ENCODE assay signal across 8 cellular contexts in genomic region chr22:21735198-21736083, GRCh38. TPM values are rescaled to one million over a fixed set of nuclear protein-coding genes. Genes with fewer than 3 reads are reported as not detected.
DNase-seq lines count a peak whose midpoint lies in the region; ATAC-seq and TF ChIP-seq lines count a peak whose summit lies in the region.

Gene YPEL1, minus strand, starts transcription at chr22:21735794. Its CDS starts 25,050 bp downstream, at chr22:21710744.

- no peak for TF ChIP-seq CTCF in liver (IDR thresholded peaks at IDR 0.05; ENCODE audit: low read depth, low read length, missing input control)

- ATAC-seq in GM19351 (IDR thresholded peaks at IDR 0.05; ENCODE audit: unreplicated experiment) = peak; percentile 86
- ATAC-seq in HG03520 (IDR thresholded peaks at IDR 0.05; ENCODE audit: unreplicated experiment) = peak; percentile 69

- peaks cover 3 to 12% (median 10%) of the 10 kb centered on the region in 4 donors for H3K4me1 ChIP-seq in liver (ENCODE audit: control insufficient read depth in 4 of 4, insufficient read depth in 4 of 4, low read length in 3 of 4)

- peak within 1 kb of the TSS; percentile 10 to 89 for H3K9ac ChIP-seq in liver (ENCODE audit: low read depth in 1 of 2, low read length in 2 of 2)

- H3K27ac ChIP-seq in liver (ENCODE audit: low read depth in 1 of 2, low read length in 2 of 2) = peak within 1 kb of the TSS; percentile 59 to 77

- no peak for TF ChIP-seq RAD21 in liver (IDR thresholded peaks at IDR 0.05)

- 1% methylated on average over 102 of the region's 102 CpGs for WGBS in liver

- no peaks in the 10 kb centered on the region for H3K27me3 ChIP-seq in liver (ENCODE audit: control insufficient read depth in 4 of 4, insufficient read depth in 4 of 4, low read length in 3 of 4)

- no peaks in the 10 kb centered on the region for H3K9me3 ChIP-seq in liver (ENCODE audit: control insufficient read depth in 4 of 4, low read length in 3 of 4)

- no peaks in the 10 kb centered on the region for H3K36me3 ChIP-seq in liver (ENCODE audit: control insufficient read depth in 4 of 4, insufficient read depth in 3 of 4, low read depth in 1 of 4, low read length in 3 of 4)

- DNase-seq in C1 segment of cervical spinal cord (lab: John Stamatoyannopoulos, UW) (peak; percentile 69 to 99 (median 96)), NCI-H774 (lab: John Stamatoyannopoulos, UW) (peak; percentile 92), dermis microvascular lymphatic vessel endothelial cell (ENCODE audit: low read depth in 2 of 2) (peak; percentile 87 to 98)
- peak; percentile 90 to 91 for DNase-seq in activated CD4-positive, alpha-beta T cell treated with anti-CD3 and anti-CD28 coated beads, Interleukin-2, amount 50 U/mL, for 48 hours
- DNase-seq in stimulated activated CD4-positive, alpha-beta T cell treated with anti-CD3 and anti-CD28 coated beads, Interleukin-2, amount 100 ng/mL, for 48 hours = peak; percentile 87 to 94

- H3K4me3 ChIP-seq in liver (ENCODE audit: low read depth in 1 of 3, low read length in 3 of 3) = peak within 1 kb of the TSS; percentile 46 to 74 (median 70)

TF ChIP-seq in liver, 16 proteins besides CTCF, POLR2A, EP300 and RAD21:
- TF ChIP-seq GABPA (IDR thresholded peaks at IDR 0.05 in 1 of 2, conservative IDR thresholded peaks at IDR 0.05 in 1 of 2) = no peak
- peak; percentile 22 for TF ChIP-seq YY1 (IDR thresholded peaks at IDR 0.05)
- TF ChIP-seq SP1 (IDR thresholded peaks at IDR 0.05) = no peak
- no peak for TF ChIP-seq FOXA1 (IDR thresholded peaks at IDR 0.05)
- TF ChIP-seq TAF1 (conservative IDR thresholded peaks at IDR 0.05) = no peak
- peak in 1 of 2 donors; percentile 16 for TF ChIP-seq JUND (IDR thresholded peaks at IDR 0.05)
- no peak for TF ChIP-seq ATF3 (IDR thresholded peaks at IDR 0.05)
- TF ChIP-seq MAX (IDR thresholded peaks at IDR 0.05) = no peak
- no peak for TF ChIP-seq FOXA2 (IDR thresholded peaks at IDR 0.05)
- TF ChIP-seq HNF4A (conservative IDR thresholded peaks at IDR 0.05) = no peak
- TF ChIP-seq EGR1 (IDR thresholded peaks at IDR 0.05; ENCODE audit: low read depth in 2 of 2) = peak in 1 of 2 donors; percentile 37
- TF ChIP-seq, protein P1, sequence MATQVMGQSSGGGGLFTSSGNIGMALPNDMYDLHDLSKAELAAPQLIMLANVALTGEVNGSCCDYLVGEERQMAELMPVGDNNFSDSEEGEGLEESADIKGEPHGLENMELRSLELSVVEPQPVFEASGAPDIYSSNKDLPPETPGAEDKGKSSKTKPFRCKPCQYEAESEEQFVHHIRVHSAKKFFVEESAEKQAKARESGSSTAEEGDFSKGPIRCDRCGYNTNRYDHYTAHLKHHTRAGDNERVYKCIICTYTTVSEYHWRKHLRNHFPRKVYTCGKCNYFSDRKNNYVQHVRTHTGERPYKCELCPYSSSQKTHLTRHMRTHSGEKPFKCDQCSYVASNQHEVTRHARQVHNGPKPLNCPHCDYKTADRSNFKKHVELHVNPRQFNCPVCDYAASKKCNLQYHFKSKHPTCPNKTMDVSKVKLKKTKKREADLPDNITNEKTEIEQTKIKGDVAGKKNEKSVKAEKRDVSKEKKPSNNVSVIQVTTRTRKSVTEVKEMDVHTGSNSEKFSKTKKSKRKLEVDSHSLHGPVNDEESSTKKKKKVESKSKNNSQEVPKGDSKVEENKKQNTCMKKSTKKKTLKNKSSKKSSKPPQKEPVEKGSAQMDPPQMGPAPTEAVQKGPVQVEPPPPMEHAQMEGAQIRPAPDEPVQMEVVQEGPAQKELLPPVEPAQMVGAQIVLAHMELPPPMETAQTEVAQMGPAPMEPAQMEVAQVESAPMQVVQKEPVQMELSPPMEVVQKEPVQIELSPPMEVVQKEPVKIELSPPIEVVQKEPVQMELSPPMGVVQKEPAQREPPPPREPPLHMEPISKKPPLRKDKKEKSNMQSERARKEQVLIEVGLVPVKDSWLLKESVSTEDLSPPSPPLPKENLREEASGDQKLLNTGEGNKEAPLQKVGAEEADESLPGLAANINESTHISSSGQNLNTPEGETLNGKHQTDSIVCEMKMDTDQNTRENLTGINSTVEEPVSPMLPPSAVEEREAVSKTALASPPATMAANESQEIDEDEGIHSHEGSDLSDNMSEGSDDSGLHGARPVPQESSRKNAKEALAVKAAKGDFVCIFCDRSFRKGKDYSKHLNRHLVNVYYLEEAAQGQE (IDR thresholded peaks at IDR 0.05) = no peak

RNA-seq across cellular contexts. Expression of gene YPEL1, which starts in this region (rescaled TPM):
- total RNA-seq in dermis microvascular lymphatic vessel endothelial cell (2.4 and 5.2 TPM in 2 replicates), liver (1 to 10 TPM in 1 of 2 donors, under 1 TPM in 1; 0.98 to 3.5 TPM)
- polyA plus RNA-seq in liver = 1 to 10 TPM in 1 of 2 donors, under 1 TPM in 1; 0.83 to 4.8 TPM

Comparison
In these comparisons a context has a peak if more than half of its experiments do, and no peak if none do; other contexts are left out.
1. Peak in every context shown above with its lines: DNase-seq, ATAC-seq, H3K4me3 ChIP-seq and H3K27ac ChIP-seq.